In the genomic region with DNA sequence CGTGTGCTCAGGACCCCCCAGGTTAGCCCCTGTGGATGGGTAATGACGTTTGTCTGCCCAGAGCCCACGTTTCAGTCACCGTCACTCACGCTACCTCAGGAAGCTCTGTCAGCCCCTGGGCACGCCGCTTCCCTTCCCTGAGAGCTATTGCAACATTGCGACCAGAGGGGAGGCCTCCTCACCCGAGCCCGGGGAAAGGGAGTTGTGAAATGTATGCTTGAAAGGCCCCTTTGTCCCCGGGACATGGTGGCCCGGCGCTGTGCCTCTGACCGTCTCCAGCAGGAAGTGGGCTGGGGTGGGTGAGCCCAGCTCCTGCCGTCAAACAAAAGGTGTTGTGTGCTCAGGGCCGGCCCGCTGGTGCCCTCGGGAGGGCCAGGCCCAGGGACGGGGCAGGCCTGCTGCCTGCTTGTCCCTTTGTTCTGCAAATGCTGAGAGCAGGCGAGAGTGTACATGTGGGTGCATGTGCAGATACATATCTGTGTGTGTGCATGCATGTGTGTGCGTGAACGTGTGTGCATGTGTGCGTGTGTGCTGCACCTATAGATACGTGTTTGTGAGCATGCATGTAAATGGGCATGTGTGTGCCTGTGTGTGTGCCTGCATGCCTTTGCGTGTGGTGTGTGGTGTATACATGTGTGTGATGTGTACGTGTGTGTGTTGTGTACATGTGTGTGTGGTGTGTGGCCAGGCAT, we compare ENCODE assay signal across 1 cellular context.
TF ChIP-seq lines count a peak whose summit lies in the region.

No MANE protein-coding gene starts in this region.

TF ChIP-seq in HepG2, 621 proteins besides CTCF, POLR2A, EP300 and RAD21 (continued from another document):
- TF ChIP-seq, protein P1, sequence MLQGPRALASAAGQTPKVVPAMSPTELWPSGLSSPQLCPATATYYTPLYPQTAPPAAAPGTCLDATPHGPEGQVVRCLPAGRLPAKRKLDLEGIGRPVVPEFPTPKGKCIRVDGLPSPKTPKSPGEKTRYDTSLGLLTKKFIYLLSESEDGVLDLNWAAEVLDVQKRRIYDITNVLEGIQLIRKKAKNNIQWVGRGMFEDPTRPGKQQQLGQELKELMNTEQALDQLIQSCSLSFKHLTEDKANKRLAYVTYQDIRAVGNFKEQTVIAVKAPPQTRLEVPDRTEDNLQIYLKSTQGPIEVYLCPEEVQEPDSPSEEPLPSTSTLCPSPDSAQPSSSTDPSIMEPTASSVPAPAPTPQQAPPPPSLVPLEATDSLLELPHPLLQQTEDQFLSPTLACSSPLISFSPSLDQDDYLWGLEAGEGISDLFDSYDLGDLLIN (CRISPR knock-in tag; IDR thresholded peaks at IDR 0.05; ENCODE audit: borderline replicate concordance): no peak
- TF ChIP-seq ATF6 (CRISPR knock-in tag; conservative IDR thresholded peaks at IDR 0.05): no peak
- peak; percentile 96 for TF ChIP-seq KDM3A (CRISPR knock-in tag; IDR thresholded peaks at IDR 0.05; ENCODE audit: low read depth)
- TF ChIP-seq KLF13 (CRISPR knock-in tag; IDR thresholded peaks at IDR 0.05): no peak
- TF ChIP-seq ZNF724P (CRISPR knock-in tag; IDR thresholded peaks at IDR 0.05; ENCODE audit: borderline replicate concordance): 0 out of 2 replicates have a peak, but pooled peaks have one; percentile 40
- no peak for TF ChIP-seq ZNF407 (CRISPR knock-in tag; IDR thresholded peaks at IDR 0.05; ENCODE audit: not compliant biosample characterization)
- no peak for TF ChIP-seq ZMAT5 (CRISPR knock-in tag; IDR thresholded peaks at IDR 0.05; ENCODE audit: borderline replicate concordance, low read depth)
- TF ChIP-seq HDAC2 (CRISPR knock-in tag; IDR thresholded peaks at IDR 0.05): peak; percentile 98
- no peak for TF ChIP-seq PAF1 (CRISPR knock-in tag; IDR thresholded peaks at IDR 0.05)
- TF ChIP-seq MAZ (IDR thresholded peaks at IDR 0.05; ENCODE audit: borderline replicate concordance, low read depth, low read length): 0 out of 2 replicates have a peak, but pooled peaks have one; percentile 30
- peak; percentile 88 for TF ChIP-seq MAZ (CRISPR knock-in tag; IDR thresholded peaks at IDR 0.05; ENCODE audit: low read depth)
- TF ChIP-seq PRPF4 (IDR thresholded peaks at IDR 0.05; ENCODE audit: low read depth, low read length, poor library complexity, severe bottlenecking): no peak
- TF ChIP-seq ZNF703 (CRISPR knock-in tag; IDR thresholded peaks at IDR 0.05; ENCODE audit: borderline replicate concordance): no peak
- TF ChIP-seq PHF21A (CRISPR knock-in tag; IDR thresholded peaks at IDR 0.05): peak; percentile 100
- no peak for TF ChIP-seq NCOA5 (CRISPR knock-in tag; IDR thresholded peaks at IDR 0.05)
- no peak for TF ChIP-seq STAT6 (CRISPR knock-in tag; IDR thresholded peaks at IDR 0.05; ENCODE audit: borderline replicate concordance)
- peak; percentile 97 for TF ChIP-seq HIVEP1 (CRISPR knock-in tag; IDR thresholded peaks at IDR 0.05)
- no peak for TF ChIP-seq SCMH1 (CRISPR knock-in tag; IDR thresholded peaks at IDR 0.05; ENCODE audit: borderline replicate concordance)
- TF ChIP-seq ATAD3A (CRISPR knock-in tag; IDR thresholded peaks at IDR 0.05): no peak
- no peak for TF ChIP-seq KLF12 (CRISPR knock-in tag; IDR thresholded peaks at IDR 0.05; ENCODE audit: borderline replicate concordance)
- TF ChIP-seq, protein P2, sequence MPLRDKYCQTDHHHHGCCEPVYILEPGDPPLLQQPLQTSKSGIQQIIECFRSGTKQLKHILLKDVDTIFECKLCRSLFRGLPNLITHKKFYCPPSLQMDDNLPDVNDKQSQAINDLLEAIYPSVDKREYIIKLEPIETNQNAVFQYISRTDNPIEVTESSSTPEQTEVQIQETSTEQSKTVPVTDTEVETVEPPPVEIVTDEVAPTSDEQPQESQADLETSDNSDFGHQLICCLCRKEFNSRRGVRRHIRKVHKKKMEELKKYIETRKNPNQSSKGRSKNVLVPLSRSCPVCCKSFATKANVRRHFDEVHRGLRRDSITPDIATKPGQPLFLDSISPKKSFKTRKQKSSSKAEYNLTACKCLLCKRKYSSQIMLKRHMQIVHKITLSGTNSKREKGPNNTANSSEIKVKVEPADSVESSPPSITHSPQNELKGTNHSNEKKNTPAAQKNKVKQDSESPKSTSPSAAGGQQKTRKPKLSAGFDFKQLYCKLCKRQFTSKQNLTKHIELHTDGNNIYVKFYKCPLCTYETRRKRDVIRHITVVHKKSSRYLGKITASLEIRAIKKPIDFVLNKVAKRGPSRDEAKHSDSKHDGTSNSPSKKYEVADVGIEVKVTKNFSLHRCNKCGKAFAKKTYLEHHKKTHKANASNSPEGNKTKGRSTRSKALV (CRISPR knock-in tag; IDR thresholded peaks at IDR 0.05): peak; percentile 64; the same call in 1 of the 2 replicates
- TF ChIP-seq, protein P3, sequence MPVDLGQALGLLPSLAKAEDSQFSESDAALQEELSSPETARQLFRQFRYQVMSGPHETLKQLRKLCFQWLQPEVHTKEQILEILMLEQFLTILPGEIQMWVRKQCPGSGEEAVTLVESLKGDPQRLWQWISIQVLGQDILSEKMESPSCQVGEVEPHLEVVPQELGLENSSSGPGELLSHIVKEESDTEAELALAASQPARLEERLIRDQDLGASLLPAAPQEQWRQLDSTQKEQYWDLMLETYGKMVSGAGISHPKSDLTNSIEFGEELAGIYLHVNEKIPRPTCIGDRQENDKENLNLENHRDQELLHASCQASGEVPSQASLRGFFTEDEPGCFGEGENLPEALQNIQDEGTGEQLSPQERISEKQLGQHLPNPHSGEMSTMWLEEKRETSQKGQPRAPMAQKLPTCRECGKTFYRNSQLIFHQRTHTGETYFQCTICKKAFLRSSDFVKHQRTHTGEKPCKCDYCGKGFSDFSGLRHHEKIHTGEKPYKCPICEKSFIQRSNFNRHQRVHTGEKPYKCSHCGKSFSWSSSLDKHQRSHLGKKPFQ (CRISPR knock-in tag; IDR thresholded peaks at IDR 0.05; ENCODE audit: insufficient replicate concordance): peak; percentile 30
- TF ChIP-seq ZNF136 (CRISPR knock-in tag; IDR thresholded peaks at IDR 0.05; ENCODE audit: low read depth): peak; percentile 95; the same call in 1 of the 2 replicates
- TF ChIP-seq, protein P4, sequence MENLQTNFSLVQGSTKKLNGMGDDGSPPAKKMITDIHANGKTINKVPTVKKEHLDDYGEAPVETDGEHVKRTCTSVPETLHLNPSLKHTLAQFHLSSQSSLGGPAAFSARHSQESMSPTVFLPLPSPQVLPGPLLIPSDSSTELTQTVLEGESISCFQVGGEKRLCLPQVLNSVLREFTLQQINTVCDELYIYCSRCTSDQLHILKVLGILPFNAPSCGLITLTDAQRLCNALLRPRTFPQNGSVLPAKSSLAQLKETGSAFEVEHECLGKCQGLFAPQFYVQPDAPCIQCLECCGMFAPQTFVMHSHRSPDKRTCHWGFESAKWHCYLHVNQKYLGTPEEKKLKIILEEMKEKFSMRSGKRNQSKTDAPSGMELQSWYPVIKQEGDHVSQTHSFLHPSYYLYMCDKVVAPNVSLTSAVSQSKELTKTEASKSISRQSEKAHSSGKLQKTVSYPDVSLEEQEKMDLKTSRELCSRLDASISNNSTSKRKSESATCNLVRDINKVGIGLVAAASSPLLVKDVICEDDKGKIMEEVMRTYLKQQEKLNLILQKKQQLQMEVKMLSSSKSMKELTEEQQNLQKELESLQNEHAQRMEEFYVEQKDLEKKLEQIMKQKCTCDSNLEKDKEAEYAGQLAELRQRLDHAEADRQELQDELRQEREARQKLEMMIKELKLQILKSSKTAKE (CRISPR knock-in tag; IDR thresholded peaks at IDR 0.05; ENCODE audit: borderline replicate concordance): peak; percentile 91
- no peak for TF ChIP-seq GZF1 (CRISPR knock-in tag; IDR thresholded peaks at IDR 0.05)
